ENCODE assay signal across 1 cellular context in genomic region chr16:75088226-75088625, GRCh38.
TF ChIP-seq lines count a peak whose summit lies in the region.

No MANE protein-coding gene starts in this region.

TF ChIP-seq in H1, 55 proteins besides CTCF, POLR2A, EP300 and RAD21 (continued from another document):
- no peak for TF ChIP-seq USF2 (IDR thresholded peaks at IDR 0.05; ENCODE audit: low read length)
